1 cellular context compared by ENCODE assay signal in genomic region chr1:245247791-245248789, GRCh38.
TF ChIP-seq lines count a peak whose summit lies in the region.

No MANE protein-coding gene starts in this region.

TF ChIP-seq in HEK293, 187 proteins besides CTCF, POLR2A, EP300 and RAD21 (continued from another document):
- TF ChIP-seq ZNF518A (tag by site-specific recombination; conservative IDR thresholded peaks at IDR 0.05; ENCODE audit: low read depth) (no peak), ZBTB44 (tag by site-specific recombination; IDR thresholded peaks at IDR 0.05) (peak; percentile 60), ZNF280D (tag by site-specific recombination; IDR thresholded peaks at IDR 0.05) (no peak), PRDM4 (tag by site-specific recombination; IDR thresholded peaks at IDR 0.05) (0 out of 2 replicates have a peak, but pooled peaks have one; percentile 33), BCL11A (tag by site-specific recombination; IDR thresholded peaks at IDR 0.05; ENCODE audit: low read depth) (no peak), TRIM28 (IDR thresholded peaks at IDR 0.05; ENCODE audit: borderline replicate concordance, low read length) (peak; percentile 89), ZBTB17 (tag by site-specific recombination; IDR thresholded peaks at IDR 0.05) (peak; percentile 65), ZNF501 (tag by site-specific recombination; IDR thresholded peaks at IDR 0.05) (no peak), ZNF600 (tag by site-specific recombination; IDR thresholded peaks at IDR 0.05) (peak; percentile 43; the same call in 1 of the 2 replicates), ZNF560 (tag by site-specific recombination; IDR thresholded peaks at IDR 0.05; ENCODE audit: borderline replicate concordance) (no peak), ZNF580 (tag by site-specific recombination; IDR thresholded peaks at IDR 0.05) (0 out of 2 replicates have a peak, but pooled peaks have one; percentile 38), ZEB2 (tag by site-specific recombination; IDR thresholded peaks at IDR 0.05) (0 out of 2 replicates have a peak, but pooled peaks have one; percentile 15), ZNF24 (tag by site-specific recombination; IDR thresholded peaks at IDR 0.05) (no peak), REST (tag by site-specific recombination; IDR thresholded peaks at IDR 0.05) (no peak), ZNF629 (tag by site-specific recombination; IDR thresholded peaks at IDR 0.05) (0 out of 2 replicates have a peak, but pooled peaks have one; percentile 49), ZNF341 (tag by site-specific recombination; IDR thresholded peaks at IDR 0.05; ENCODE audit: low read depth) (0 out of 2 replicates have a peak, but pooled peaks have one; percentile 14)
